In genomic region chr22:43409800-43410199, GRCh38 we compare ENCODE assay signal across 2 cellular contexts.
TF ChIP-seq lines count a peak whose summit lies in the region.

No MANE protein-coding gene starts in this region.

TF ChIP-seq in GM23338, 12 proteins besides CTCF, POLR2A, EP300 and RAD21:
- no peak for TF ChIP-seq STAT1 (IDR thresholded peaks at IDR 0.05; ENCODE audit: unreplicated experiment)

TF ChIP-seq in HepG2, 621 proteins besides CTCF, POLR2A, EP300 and RAD21:
- TF ChIP-seq ARID2 (CRISPR knock-in tag; IDR thresholded peaks at IDR 0.05; ENCODE audit: borderline replicate concordance), result no peak
- TF ChIP-seq ZNF567 (CRISPR knock-in tag; IDR thresholded peaks at IDR 0.05; ENCODE audit: borderline replicate concordance), result no peak
- TF ChIP-seq ZNF513 (CRISPR knock-in tag; conservative IDR thresholded peaks at IDR 0.05), result no peak
- no peak for TF ChIP-seq FOXA1 (IDR thresholded peaks at IDR 0.05)
- no peak for TF ChIP-seq FOXA1 (CRISPR knock-in tag; IDR thresholded peaks at IDR 0.05)
- no peak for TF ChIP-seq ZNF543 (CRISPR knock-in tag; IDR thresholded peaks at IDR 0.05)
- TF ChIP-seq ZNF232 (CRISPR knock-in tag; IDR thresholded peaks at IDR 0.05; ENCODE audit: borderline replicate concordance), result no peak
- peak; percentile 58 for TF ChIP-seq STAG1 (CRISPR knock-in tag; IDR thresholded peaks at IDR 0.05)
